In the genomic region with DNA sequence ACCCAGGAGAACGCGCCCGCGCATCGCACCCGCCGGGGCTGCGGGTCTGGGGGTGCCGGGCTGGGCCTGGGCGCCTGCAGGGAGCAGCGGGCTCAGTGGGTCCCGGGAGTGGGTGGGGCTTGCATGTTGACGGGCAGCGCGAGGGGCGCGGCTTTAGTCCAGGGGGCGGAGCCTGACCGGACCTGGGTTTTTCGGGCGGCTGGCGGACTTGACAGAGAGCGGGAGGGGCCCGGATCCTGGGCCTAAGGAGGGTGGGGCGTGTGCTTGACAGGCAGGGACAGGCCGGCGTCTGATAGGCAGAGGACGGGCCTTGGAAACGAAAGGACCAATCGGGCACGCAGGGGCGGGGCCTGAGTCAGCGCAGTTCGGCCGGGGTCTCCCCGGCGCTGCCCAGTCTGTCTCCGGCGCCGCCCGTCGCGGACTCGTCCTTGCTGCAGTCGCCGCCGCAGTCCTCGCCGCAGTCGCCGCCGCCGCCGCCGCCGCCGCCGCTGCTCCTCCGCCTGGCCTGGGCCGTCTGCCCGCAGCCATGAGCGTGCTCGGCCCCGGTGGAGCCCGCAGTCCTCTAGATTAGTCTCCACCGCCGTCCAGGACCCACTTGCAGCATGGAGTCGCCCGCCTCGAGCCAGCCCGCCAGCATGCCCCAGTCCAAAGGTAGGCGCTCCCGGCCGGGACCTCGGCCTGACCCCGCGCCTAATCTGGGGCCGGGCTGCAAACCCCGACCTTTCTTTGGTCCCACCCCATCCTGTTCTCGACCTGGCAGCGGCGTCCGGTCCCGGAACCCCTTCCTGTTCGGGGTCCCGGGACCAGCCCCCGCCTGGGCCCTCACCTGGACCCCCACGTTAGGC, we compare ENCODE assay signal across 1 cellular context.
TF ChIP-seq lines count a peak whose summit lies in the region.

A gene (plus strand): TSS at position 393 of the 845 bp plus-strand sequence. CDS start 210 bp downstream, at position 603.

TF ChIP-seq in GM12878, 131 proteins besides CTCF, POLR2A, EP300 and RAD21 (continued from another document and continues in another):
- TF ChIP-seq, protein P1, sequence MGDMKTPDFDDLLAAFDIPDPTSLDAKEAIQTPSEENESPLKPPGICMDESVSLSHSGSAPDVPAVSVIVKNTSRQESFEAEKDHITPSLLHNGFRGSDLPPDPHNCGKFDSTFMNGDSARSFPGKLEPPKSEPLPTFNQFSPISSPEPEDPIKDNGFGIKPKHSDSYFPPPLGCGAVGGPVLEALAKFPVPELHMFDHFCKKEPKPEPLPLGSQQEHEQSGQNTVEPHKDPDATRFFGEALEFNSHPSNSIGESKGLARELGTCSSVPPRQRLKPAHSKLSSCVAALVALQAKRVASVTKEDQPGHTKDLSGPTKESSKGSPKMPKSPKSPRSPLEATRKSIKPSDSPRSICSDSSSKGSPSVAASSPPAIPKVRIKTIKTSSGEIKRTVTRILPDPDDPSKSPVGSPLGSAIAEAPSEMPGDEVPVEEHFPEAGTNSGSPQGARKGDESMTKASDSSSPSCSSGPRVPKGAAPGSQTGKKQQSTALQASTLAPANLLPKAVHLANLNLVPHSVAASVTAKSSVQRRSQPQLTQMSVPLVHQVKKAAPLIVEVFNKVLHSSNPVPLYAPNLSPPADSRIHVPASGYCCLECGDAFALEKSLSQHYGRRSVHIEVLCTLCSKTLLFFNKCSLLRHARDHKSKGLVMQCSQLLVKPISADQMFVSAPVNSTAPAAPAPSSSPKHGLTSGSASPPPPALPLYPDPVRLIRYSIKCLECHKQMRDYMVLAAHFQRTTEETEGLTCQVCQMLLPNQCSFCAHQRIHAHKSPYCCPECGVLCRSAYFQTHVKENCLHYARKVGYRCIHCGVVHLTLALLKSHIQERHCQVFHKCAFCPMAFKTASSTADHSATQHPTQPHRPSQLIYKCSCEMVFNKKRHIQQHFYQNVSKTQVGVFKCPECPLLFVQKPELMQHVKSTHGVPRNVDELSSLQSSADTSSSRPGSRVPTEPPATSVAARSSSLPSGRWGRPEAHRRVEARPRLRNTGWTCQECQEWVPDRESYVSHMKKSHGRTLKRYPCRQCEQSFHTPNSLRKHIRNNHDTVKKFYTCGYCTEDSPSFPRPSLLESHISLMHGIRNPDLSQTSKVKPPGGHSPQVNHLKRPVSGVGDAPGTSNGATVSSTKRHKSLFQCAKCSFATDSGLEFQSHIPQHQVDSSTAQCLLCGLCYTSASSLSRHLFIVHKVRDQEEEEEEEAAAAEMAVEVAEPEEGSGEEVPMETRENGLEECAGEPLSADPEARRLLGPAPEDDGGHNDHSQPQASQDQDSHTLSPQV (IDR thresholded peaks at IDR 0.05): 0 out of 2 replicates have a peak, but pooled peaks have one; percentile 32
- TF ChIP-seq SMARCA5 (IDR thresholded peaks at IDR 0.05) (peak; percentile 66; the same call in 1 of the 2 replicates), HDAC2 (IDR thresholded peaks at IDR 0.05) (no peak), MTA3 (IDR thresholded peaks at IDR 0.05; ENCODE audit: borderline replicate concordance, low read length) (no peak), RFX5 (IDR thresholded peaks at IDR 0.05; ENCODE audit: low read depth, low read length) (peak; percentile 75; the same call in 1 of the 2 replicates), NRF1 (conservative IDR thresholded peaks at IDR 0.05; ENCODE audit: low read depth, low read length) (no peak), POLR2AphosphoS5 (IDR thresholded peaks at IDR 0.05; ENCODE audit: low read length) (peak; percentile 66; the same call in 1 of the 2 replicates), CREB1 (IDR thresholded peaks at IDR 0.05; ENCODE audit: low read depth) (peak; percentile 51; the same call in 1 of the 2 replicates), ZNF207 (IDR thresholded peaks at IDR 0.05; ENCODE audit: borderline replicate concordance) (peak; percentile 25; the same call in 1 of the 2 replicates), IKZF1 (conservative IDR thresholded peaks at IDR 0.05) (peak; percentile 56), TAF1 (IDR thresholded peaks at IDR 0.05; ENCODE audit: borderline replicate concordance, low read depth, low read length) (peak; percentile 73; the same call in 1 of the 2 replicates), HDGF (IDR thresholded peaks at IDR 0.05) (peak; percentile 87), SRF (IDR thresholded peaks at IDR 0.05; ENCODE audit: low read depth in 2 of 2, low read length in 2 of 2) (0 out of 4 replicates have a peak, but pooled peaks of 1 of the 2 experiments have one; percentile 7), NFXL1 (IDR thresholded peaks at IDR 0.05; ENCODE audit: borderline replicate concordance) (0 out of 2 replicates have a peak, but pooled peaks have one; percentile 38), CBFB (IDR thresholded peaks at IDR 0.05; ENCODE audit: low read depth) (no peak), SP1 (IDR thresholded peaks at IDR 0.05; ENCODE audit: low read depth, low read length) (peak; percentile 95), CHD2 (IDR thresholded peaks at IDR 0.05; ENCODE audit: borderline replicate concordance, low read depth, low read length) (peak; percentile 80; the same call in 1 of the 2 replicates), NBN (IDR thresholded peaks at IDR 0.05) (no peak), CREM (IDR thresholded peaks at IDR 0.05; ENCODE audit: low read depth) (0 out of 2 replicates have a peak, but pooled peaks have one; percentile 3)
- TF ChIP-seq, protein P2, sequence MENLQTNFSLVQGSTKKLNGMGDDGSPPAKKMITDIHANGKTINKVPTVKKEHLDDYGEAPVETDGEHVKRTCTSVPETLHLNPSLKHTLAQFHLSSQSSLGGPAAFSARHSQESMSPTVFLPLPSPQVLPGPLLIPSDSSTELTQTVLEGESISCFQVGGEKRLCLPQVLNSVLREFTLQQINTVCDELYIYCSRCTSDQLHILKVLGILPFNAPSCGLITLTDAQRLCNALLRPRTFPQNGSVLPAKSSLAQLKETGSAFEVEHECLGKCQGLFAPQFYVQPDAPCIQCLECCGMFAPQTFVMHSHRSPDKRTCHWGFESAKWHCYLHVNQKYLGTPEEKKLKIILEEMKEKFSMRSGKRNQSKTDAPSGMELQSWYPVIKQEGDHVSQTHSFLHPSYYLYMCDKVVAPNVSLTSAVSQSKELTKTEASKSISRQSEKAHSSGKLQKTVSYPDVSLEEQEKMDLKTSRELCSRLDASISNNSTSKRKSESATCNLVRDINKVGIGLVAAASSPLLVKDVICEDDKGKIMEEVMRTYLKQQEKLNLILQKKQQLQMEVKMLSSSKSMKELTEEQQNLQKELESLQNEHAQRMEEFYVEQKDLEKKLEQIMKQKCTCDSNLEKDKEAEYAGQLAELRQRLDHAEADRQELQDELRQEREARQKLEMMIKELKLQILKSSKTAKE (IDR thresholded peaks at IDR 0.05; ENCODE audit: low read depth, poor library complexity, severe bottlenecking): no peak
- TF ChIP-seq, protein P3, sequence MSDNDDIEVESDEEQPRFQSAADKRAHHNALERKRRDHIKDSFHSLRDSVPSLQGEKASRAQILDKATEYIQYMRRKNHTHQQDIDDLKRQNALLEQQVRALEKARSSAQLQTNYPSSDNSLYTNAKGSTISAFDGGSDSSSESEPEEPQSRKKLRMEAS (IDR thresholded peaks at IDR 0.05; ENCODE audit: low read depth, low read length): 0 out of 2 replicates have a peak, but pooled peaks have one; percentile 5
- TF ChIP-seq, protein P4, sequence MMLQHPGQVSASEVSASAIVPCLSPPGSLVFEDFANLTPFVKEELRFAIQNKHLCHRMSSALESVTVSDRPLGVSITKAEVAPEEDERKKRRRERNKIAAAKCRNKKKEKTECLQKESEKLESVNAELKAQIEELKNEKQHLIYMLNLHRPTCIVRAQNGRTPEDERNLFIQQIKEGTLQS (IDR thresholded peaks at IDR 0.05; ENCODE audit: borderline replicate concordance, extremely low read depth, low read depth, low read length): no peak
- TF ChIP-seq, protein P5, sequence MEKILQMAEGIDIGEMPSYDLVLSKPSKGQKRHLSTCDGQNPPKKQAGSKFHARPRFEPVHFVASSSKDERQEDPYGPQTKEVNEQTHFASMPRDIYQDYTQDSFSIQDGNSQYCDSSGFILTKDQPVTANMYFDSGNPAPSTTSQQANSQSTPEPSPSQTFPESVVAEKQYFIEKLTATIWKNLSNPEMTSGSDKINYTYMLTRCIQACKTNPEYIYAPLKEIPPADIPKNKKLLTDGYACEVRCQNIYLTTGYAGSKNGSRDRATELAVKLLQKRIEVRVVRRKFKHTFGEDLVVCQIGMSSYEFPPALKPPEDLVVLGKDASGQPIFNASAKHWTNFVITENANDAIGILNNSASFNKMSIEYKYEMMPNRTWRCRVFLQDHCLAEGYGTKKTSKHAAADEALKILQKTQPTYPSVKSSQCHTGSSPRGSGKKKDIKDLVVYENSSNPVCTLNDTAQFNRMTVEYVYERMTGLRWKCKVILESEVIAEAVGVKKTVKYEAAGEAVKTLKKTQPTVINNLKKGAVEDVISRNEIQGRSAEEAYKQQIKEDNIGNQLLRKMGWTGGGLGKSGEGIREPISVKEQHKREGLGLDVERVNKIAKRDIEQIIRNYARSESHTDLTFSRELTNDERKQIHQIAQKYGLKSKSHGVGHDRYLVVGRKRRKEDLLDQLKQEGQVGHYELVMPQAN (conservative IDR thresholded peaks at IDR 0.05): peak; percentile 85
- TF ChIP-seq, protein P6, sequence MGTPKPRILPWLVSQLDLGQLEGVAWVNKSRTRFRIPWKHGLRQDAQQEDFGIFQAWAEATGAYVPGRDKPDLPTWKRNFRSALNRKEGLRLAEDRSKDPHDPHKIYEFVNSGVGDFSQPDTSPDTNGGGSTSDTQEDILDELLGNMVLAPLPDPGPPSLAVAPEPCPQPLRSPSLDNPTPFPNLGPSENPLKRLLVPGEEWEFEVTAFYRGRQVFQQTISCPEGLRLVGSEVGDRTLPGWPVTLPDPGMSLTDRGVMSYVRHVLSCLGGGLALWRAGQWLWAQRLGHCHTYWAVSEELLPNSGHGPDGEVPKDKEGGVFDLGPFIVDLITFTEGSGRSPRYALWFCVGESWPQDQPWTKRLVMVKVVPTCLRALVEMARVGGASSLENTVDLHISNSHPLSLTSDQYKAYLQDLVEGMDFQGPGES (IDR thresholded peaks at IDR 0.05): peak; percentile 64; the same call in 1 of the 2 replicates
- TF ChIP-seq, protein P7, sequence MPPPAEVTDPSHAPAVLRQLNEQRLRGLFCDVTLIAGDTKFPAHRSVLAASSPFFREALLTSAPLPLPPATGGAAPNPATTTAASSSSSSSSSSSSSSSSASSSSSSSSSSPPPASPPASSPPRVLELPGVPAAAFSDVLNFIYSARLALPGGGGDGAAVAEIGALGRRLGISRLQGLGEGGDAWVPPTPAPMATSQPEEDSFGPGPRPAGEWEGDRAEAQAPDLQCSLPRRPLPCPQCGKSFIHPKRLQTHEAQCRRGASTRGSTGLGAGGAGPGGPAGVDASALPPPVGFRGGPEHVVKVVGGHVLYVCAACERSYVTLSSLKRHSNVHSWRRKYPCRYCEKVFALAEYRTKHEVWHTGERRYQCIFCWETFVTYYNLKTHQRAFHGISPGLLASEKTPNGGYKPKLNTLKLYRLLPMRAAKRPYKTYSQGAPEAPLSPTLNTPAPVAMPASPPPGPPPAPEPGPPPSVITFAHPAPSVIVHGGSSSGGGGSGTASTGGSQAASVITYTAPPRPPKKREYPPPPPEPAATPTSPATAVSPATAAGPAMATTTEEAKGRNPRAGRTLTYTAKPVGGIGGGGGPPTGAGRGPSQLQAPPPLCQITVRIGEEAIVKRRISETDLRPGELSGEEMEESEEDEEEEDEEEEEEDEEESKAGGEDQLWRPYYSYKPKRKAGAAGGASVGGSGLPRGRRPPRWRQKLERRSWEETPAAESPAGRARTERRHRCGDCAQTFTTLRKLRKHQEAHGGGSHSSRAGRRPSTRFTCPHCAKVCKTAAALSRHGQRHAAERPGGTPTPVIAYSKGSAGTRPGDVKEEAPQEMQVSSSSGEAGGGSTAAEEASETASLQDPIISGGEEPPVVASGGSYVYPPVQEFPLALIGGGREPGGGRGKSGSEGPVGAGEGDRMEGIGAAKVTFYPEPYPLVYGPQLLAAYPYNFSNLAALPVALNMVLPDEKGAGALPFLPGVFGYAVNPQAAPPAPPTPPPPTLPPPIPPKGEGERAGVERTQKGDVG (CRISPR knock-in tag; IDR thresholded peaks at IDR 0.05): no peak
- TF ChIP-seq, protein P8, sequence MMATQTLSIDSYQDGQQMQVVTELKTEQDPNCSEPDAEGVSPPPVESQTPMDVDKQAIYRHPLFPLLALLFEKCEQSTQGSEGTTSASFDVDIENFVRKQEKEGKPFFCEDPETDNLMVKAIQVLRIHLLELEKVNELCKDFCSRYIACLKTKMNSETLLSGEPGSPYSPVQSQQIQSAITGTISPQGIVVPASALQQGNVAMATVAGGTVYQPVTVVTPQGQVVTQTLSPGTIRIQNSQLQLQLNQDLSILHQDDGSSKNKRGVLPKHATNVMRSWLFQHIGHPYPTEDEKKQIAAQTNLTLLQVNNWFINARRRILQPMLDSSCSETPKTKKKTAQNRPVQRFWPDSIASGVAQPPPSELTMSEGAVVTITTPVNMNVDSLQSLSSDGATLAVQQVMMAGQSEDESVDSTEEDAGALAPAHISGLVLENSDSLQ (IDR thresholded peaks at IDR 0.05): peak; percentile 98
- TF ChIP-seq, protein P9, sequence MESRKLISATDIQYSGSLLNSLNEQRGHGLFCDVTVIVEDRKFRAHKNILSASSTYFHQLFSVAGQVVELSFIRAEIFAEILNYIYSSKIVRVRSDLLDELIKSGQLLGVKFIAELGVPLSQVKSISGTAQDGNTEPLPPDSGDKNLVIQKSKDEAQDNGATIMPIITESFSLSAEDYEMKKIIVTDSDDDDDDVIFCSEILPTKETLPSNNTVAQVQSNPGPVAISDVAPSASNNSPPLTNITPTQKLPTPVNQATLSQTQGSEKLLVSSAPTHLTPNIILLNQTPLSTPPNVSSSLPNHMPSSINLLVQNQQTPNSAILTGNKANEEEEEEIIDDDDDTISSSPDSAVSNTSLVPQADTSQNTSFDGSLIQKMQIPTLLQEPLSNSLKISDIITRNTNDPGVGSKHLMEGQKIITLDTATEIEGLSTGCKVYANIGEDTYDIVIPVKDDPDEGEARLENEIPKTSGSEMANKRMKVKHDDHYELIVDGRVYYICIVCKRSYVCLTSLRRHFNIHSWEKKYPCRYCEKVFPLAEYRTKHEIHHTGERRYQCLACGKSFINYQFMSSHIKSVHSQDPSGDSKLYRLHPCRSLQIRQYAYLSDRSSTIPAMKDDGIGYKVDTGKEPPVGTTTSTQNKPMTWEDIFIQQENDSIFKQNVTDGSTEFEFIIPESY (IDR thresholded peaks at IDR 0.05): no peak
- TF ChIP-seq, protein P10, sequence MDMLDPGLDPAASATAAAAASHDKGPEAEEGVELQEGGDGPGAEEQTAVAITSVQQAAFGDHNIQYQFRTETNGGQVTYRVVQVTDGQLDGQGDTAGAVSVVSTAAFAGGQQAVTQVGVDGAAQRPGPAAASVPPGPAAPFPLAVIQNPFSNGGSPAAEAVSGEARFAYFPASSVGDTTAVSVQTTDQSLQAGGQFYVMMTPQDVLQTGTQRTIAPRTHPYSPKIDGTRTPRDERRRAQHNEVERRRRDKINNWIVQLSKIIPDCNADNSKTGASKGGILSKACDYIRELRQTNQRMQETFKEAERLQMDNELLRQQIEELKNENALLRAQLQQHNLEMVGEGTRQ (IDR thresholded peaks at IDR 0.05; ENCODE audit: borderline replicate concordance, low read depth, low read length): no peak
